1 cellular context compared by ENCODE assay signal in genomic region chr9:95004452-95005275, GRCh38.
TF ChIP-seq lines count a peak whose summit lies in the region.

No MANE protein-coding gene starts in this region.

TF ChIP-seq in K562, 482 proteins besides CTCF, POLR2A, EP300 and RAD21 (continued from another document and continues in another):
- no peak for TF ChIP-seq ZNF407 (IDR thresholded peaks at IDR 0.05; ENCODE audit: low read depth)
- no peak for TF ChIP-seq SMARCA5 (IDR thresholded peaks at IDR 0.05)
- TF ChIP-seq BRD4 (IDR thresholded peaks at IDR 0.05) = no peak
- TF ChIP-seq CBX5 (IDR thresholded peaks at IDR 0.05; ENCODE audit: borderline replicate concordance, low read depth) = no peak
- no peak for TF ChIP-seq ZC3H4 (CRISPR knock-in tag; IDR thresholded peaks at IDR 0.05; ENCODE audit: borderline replicate concordance)
- no peak for TF ChIP-seq TSC22D4 (tag; IDR thresholded peaks at IDR 0.05)
- no peak for TF ChIP-seq IFI16 (CRISPR knock-in tag; IDR thresholded peaks at IDR 0.05)
- no peak for TF ChIP-seq ZNF445 (CRISPR knock-in tag; IDR thresholded peaks at IDR 0.05; ENCODE audit: low read depth)
- no peak for TF ChIP-seq CBFA2T3 (IDR thresholded peaks at IDR 0.05)
- no peak for TF ChIP-seq ZKSCAN1 (IDR thresholded peaks at IDR 0.05; ENCODE audit: low read depth, low read length)
- TF ChIP-seq YBX1 (IDR thresholded peaks at IDR 0.05) = no peak
- TF ChIP-seq E2F6 (IDR thresholded peaks at IDR 0.05; ENCODE audit: borderline replicate concordance in 1 of 2, extremely low read depth in 1 of 2, insufficient read depth in 1 of 2, insufficient read length in 1 of 2, low read depth in 1 of 2, low read length in 1 of 2, poor library complexity in 1 of 2, severe bottlenecking in 1 of 2) = peak; percentile 64 to 72
- TF ChIP-seq MEF2A (IDR thresholded peaks at IDR 0.05; ENCODE audit: control insufficient read depth, low read depth, low read length) = no peak
- TF ChIP-seq MEIS2 (IDR thresholded peaks at IDR 0.05; ENCODE audit: partially characterized antibody) = no peak
- peak in 1 of 2 experiments; percentile 40; a peak in 1 of 4 replicates for TF ChIP-seq NONO (IDR thresholded peaks at IDR 0.05; ENCODE audit: low read depth in 2 of 2, low read length in 1 of 2)
- peak; percentile 70 for TF ChIP-seq POLR2G (IDR thresholded peaks at IDR 0.05; ENCODE audit: low read depth, low read length)
- no peak for TF ChIP-seq ELF4 (CRISPR knock-in tag; IDR thresholded peaks at IDR 0.05)
- no peak for TF ChIP-seq ZNF124 (CRISPR knock-in tag; IDR thresholded peaks at IDR 0.05)
- TF ChIP-seq ZBTB1 (CRISPR knock-in tag; IDR thresholded peaks at IDR 0.05; ENCODE audit: borderline replicate concordance, low read depth) = no peak
- peak; percentile 69; the same call in 1 of the 2 replicates for TF ChIP-seq CREB1 (IDR thresholded peaks at IDR 0.05)
- no peak for TF ChIP-seq CREB1 (CRISPR knock-in tag; IDR thresholded peaks at IDR 0.05)
- no peak for TF ChIP-seq GABPA (tag; conservative IDR thresholded peaks at IDR 0.05; ENCODE audit: low read depth)
- no peak for TF ChIP-seq NR2C2 (CRISPR knock-in tag; IDR thresholded peaks at IDR 0.05)
- no peak for TF ChIP-seq NR2C2 (tag; IDR thresholded peaks at IDR 0.05)
- no peak for TF ChIP-seq RNF219 (CRISPR knock-in tag; IDR thresholded peaks at IDR 0.05)
- no peak for TF ChIP-seq NFRKB (IDR thresholded peaks at IDR 0.05; ENCODE audit: low read depth)
- TF ChIP-seq ZNF12 (CRISPR knock-in tag; IDR thresholded peaks at IDR 0.05) = 0 out of 2 replicates have a peak, but pooled peaks have one; percentile 30
- TF ChIP-seq HNRNPLL (IDR thresholded peaks at IDR 0.05; ENCODE audit: low read depth, low read length, poor library complexity, severe bottlenecking) = peak; percentile 91
- TF ChIP-seq NRF1 (conservative IDR thresholded peaks at IDR 0.05 in 1 of 2, IDR thresholded peaks at IDR 0.05 in 1 of 2) = no peak; a peak in 2 of 4 replicates
- no peak for TF ChIP-seq ZNF239 (CRISPR knock-in tag; IDR thresholded peaks at IDR 0.05)
- TF ChIP-seq ARID3B (CRISPR knock-in tag; IDR thresholded peaks at IDR 0.05; ENCODE audit: borderline replicate concordance) = no peak
- TF ChIP-seq SMARCC2 (IDR thresholded peaks at IDR 0.05; ENCODE audit: low read depth) = no peak
- peak; percentile 16; the same call in 1 of the 2 replicates for TF ChIP-seq ZNF592 (IDR thresholded peaks at IDR 0.05)
- TF ChIP-seq HMGN3 (IDR thresholded peaks at IDR 0.05; ENCODE audit: borderline replicate concordance, extremely low read depth, insufficient read length, low read depth, low read length) = peak; percentile 35
- TF ChIP-seq ZFP30 (CRISPR knock-in tag; IDR thresholded peaks at IDR 0.05; ENCODE audit: borderline replicate concordance) = no peak
- peak; percentile 65 for TF ChIP-seq CREM (IDR thresholded peaks at IDR 0.05; ENCODE audit: low read depth)
- TF ChIP-seq ZNF707 (CRISPR knock-in tag; conservative IDR thresholded peaks at IDR 0.05) = no peak
- TF ChIP-seq SMAD3 (CRISPR knock-in tag; conservative IDR thresholded peaks at IDR 0.05) = no peak
- TF ChIP-seq OTX1 (CRISPR knock-in tag; IDR thresholded peaks at IDR 0.05) = no peak
- peak; percentile 69 for TF ChIP-seq VEZF1 (CRISPR knock-in tag; IDR thresholded peaks at IDR 0.05)
- peak; percentile 57; the same call in 1 of the 2 replicates for TF ChIP-seq PHF8 (IDR thresholded peaks at IDR 0.05; ENCODE audit: borderline replicate concordance, low read length)
- 0 out of 4 replicates have a peak, but pooled peaks of 1 of the 2 experiments have one; percentile 24 for TF ChIP-seq MAZ (CRISPR knock-in tag; conservative IDR thresholded peaks at IDR 0.05 in 1 of 2, IDR thresholded peaks at IDR 0.05 in 1 of 2)
- peak; percentile 74 for TF ChIP-seq RB1 (IDR thresholded peaks at IDR 0.05; ENCODE audit: low read depth)
- no peak for TF ChIP-seq FUS (optimal IDR thresholded peaks at IDR 0.05; ENCODE audit: low read depth, low read length)
- no peak for TF ChIP-seq FOXJ2 (tag; IDR thresholded peaks at IDR 0.05)
